ENCODE assay signal across 22 cellular contexts in the genomic region with DNA sequence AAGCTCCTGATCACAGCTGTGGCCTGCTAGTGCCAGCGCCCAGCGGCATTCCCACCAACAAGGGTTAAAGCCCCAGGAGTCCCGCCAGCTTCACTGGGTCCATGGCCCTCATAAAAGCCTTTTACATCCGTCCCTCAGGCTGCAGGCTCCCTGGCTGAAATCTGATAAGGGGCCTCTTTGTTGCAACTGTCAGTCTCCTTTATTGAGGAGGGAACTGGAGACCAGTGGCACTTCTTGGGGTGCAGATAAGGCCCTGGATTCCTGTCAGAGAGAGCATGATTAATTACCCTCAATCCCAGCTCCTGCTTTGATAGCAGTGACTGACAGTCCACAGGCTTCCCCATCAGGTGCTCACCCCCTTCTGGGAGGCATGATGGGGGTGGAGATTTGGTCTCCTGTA. TPM values are rescaled to one million over a fixed set of nuclear protein-coding genes. Genes with fewer than 3 reads are reported as not detected.
DNase-seq lines count a peak whose midpoint lies in the region; ATAC-seq and TF ChIP-seq lines count a peak whose summit lies in the region.
"Had no signal": no experiment of that assay in that cellular context is flagged by ENCODE, and none has a peak within 500 bp of the region (broad histone marks: within the 10 kb centered on the region; RNA-seq: fewer than 3 reads in every experiment).

No MANE protein-coding gene starts in this region.

- H3K9ac ChIP-seq in SK-N-SH (no peak overlapping the region), endodermal cell (ENCODE audit: extremely low read depth, low read length, poor library complexity, severe bottlenecking) (no peak overlapping the region)

- no peaks in the 10 kb centered on the region for H3K9me3 Mint-ChIP-seq in T-helper 1 cell treated with Interleukin-12 subunit alpha and Interleukin-12 subunit beta and Interleukin-4 antibody, amounts not matched to agents 30 μg/mL and 1 μg/mL, for 36 hours
- H3K9me3 Mint-ChIP-seq in endodermal cell: no peaks in the 10 kb centered on the region
- no peaks in the 10 kb centered on the region for H3K9me3 Mint-ChIP-seq in activated T-cell treated with anti-CD3 and anti-CD28 coated beads, Interleukin-2, amount 50 U/mL, for 4 hours
- H3K9me3 Mint-ChIP-seq: activated naive CD8-positive, alpha-beta T cell treated with anti-CD3 and anti-CD28 coated beads, Interleukin-2, amount 50 U/mL, for 24 hours; natural killer cell treated with Interleukin-12 subunit alpha and Interleukin-12 subunit beta and Interleukin-15 and Interleukin-18, amount 100 ng/mL, for 72 hours had no signal

- CTCF ChIA-PET in SK-N-SH (lab: Yijun Ruan, JAX): interaction anchor here (0.6 to 1.4 kb wide), 3 partner anchors 42 to 186 kb away, joined by 3 read pairs; no protein-coding TSS in a partner anchor

- no peaks in the 10 kb centered on the region for H3K27me3 ChIP-seq in SK-N-SH (ENCODE audit: insufficient read depth)
- H3K27me3 ChIP-seq in endodermal cell (ENCODE audit: control insufficient read depth, insufficient read depth, low read length, poor library complexity, severe bottlenecking): no peaks in the 10 kb centered on the region
- H3K27me3 ChIP-seq: BLaER1 treated with 17β-estradiol and CSF1 and Interleukin-3, amounts not matched to agents 10 nM and 100 nM; foreskin keratinocyte; right atrium auricular region; transverse colon had no signal

- H4K20me1 ChIP-seq in SK-N-SH (ENCODE audit: insufficient read depth): no peaks in the 10 kb centered on the region

- H3K9me3 ChIP-seq in SK-N-SH: no peaks in the 10 kb centered on the region
- H3K9me3 ChIP-seq in endodermal cell (ENCODE audit: control insufficient read depth, low read length): no peaks in the 10 kb centered on the region
- H3K9me3 ChIP-seq: BLaER1 treated with 17β-estradiol and CSF1 and Interleukin-3, amounts not matched to agents 10 nM and 100 nM; right atrium auricular region; transverse colon had no signal

- H3K4me2 ChIP-seq in SK-N-SH: no peak overlapping the region
- H3K4me2 ChIP-seq: BLaER1 treated with 17β-estradiol and CSF1 and Interleukin-3, amounts not matched to agents 10 nM and 100 nM had no signal

- TF ChIP-seq CTCF in SK-N-SH (IDR thresholded peaks at IDR 0.05) (no peak), endodermal cell (conservative IDR thresholded peaks at IDR 0.05) (no peak)

- peaks cover 0 to 6% of the 10 kb centered on the region in 2 experiments for H3K36me3 ChIP-seq in SK-N-SH (replicated peaks in 1 of 2; ENCODE audit: control insufficient read depth in 1 of 2, insufficient read depth in 2 of 2, low read length in 1 of 2)
- peaks cover 82% of the 10 kb centered on the region for H3K36me3 ChIP-seq in endodermal cell (ENCODE audit: control insufficient read depth, insufficient read depth, low read length)
- H3K36me3 ChIP-seq: transverse colon had no signal

- H3K4me3 Mint-ChIP-seq in T-helper 1 cell treated with Interleukin-12 subunit alpha and Interleukin-12 subunit beta and Interleukin-4 antibody, amounts not matched to agents 30 μg/mL and 1 μg/mL, for 36 hours: no peak overlapping the region
- H3K4me3 Mint-ChIP-seq in endodermal cell: no peak overlapping the region
- H3K4me3 Mint-ChIP-seq in activated T-cell treated with anti-CD3 and anti-CD28 coated beads, Interleukin-2, amount 50 U/mL, for 4 hours: no peak overlapping the region
- H3K4me3 Mint-ChIP-seq: activated naive CD8-positive, alpha-beta T cell treated with anti-CD3 and anti-CD28 coated beads, Interleukin-2, amount 50 U/mL, for 24 hours; natural killer cell treated with Interleukin-12 subunit alpha and Interleukin-12 subunit beta and Interleukin-15 and Interleukin-18, amount 100 ng/mL, for 72 hours had no signal

- TF ChIP-seq RAD21 in SK-N-SH (IDR thresholded peaks at IDR 0.05; ENCODE audit: low read length): no peak

- ATAC-seq in GM21619 (IDR thresholded peaks at IDR 0.05; ENCODE audit: unreplicated experiment): no peak
- ATAC-seq in activated T-cell treated with anti-CD3 and anti-CD28 coated beads, Interleukin-2, amount 50 U/mL, for 4 hours: no peak
- ATAC-seq: activated naive CD8-positive, alpha-beta T cell treated with anti-CD3 and anti-CD28 coated beads, Interleukin-2, amount 50 U/mL, for 24 hours; foreskin keratinocyte; natural killer cell treated with Interleukin-12 subunit alpha and Interleukin-12 subunit beta and Interleukin-15 and Interleukin-18, amount 100 ng/mL, for 72 hours had no signal

- H3K4me1 ChIP-seq in SK-N-SH (ENCODE audit: control insufficient read depth in 1 of 2, insufficient read depth in 2 of 2, low read depth in 1 of 2, low read length in 1 of 2) (peaks cover 4 to 33% of the 10 kb centered on the region in 2 experiments; a peak in 3 of 4 replicates), endodermal cell (ENCODE audit: control insufficient read depth, insufficient read depth, low read length) (no peaks in the 10 kb centered on the region)
- H3K4me1 ChIP-seq: transverse colon had no signal

- DNase-seq in T-helper 1 cell: no peak
- peak; percentile 89 for DNase-seq in SK-N-SH
- no peak for DNase-seq in endodermal cell
- DNase-seq in pons (ENCODE audit: low spot score): peak; percentile 83
- DNase-seq in stimulated activated CD4-positive, alpha-beta T cell treated with anti-CD3 and anti-CD28 coated beads, Interleukin-4, amount 100 ng/mL, for 24 hours: no peak
- DNase-seq in activated T-cell treated with anti-CD3 and anti-CD28 coated beads, Interleukin-2, amount 50 U/mL, for 4 hours: no peak
- DNase-seq: activated CD8-positive, alpha-beta memory T cell treated with anti-CD3 and anti-CD28 coated beads, Interleukin-2, amount 50 U/mL, for 4 hours; activated naive CD8-positive, alpha-beta T cell treated with anti-CD3 and anti-CD28 coated beads, Interleukin-2, amount 50 U/mL, for 24 hours; central memory CD4-positive, alpha-beta T cell; foreskin keratinocyte; KBM-7; NCI-H1092 treated with DMSO at 0.1 percent for 48 hours; NCI-H226; Right ventricle myocardium superior; transverse colon had no signal

- H3K9me2 ChIP-seq in SK-N-SH: no peaks in the 10 kb centered on the region

- H3K4me1 Mint-ChIP-seq in T-helper 1 cell treated with Interleukin-12 subunit alpha and Interleukin-12 subunit beta and Interleukin-4 antibody, amounts not matched to agents 30 μg/mL and 1 μg/mL, for 36 hours (ENCODE audit: low read depth): peaks cover 9% of the 10 kb centered on the region
- H3K4me1 Mint-ChIP-seq in endodermal cell: peaks cover 7% of the 10 kb centered on the region
- H3K4me1 Mint-ChIP-seq in activated T-cell treated with anti-CD3 and anti-CD28 coated beads, Interleukin-2, amount 50 U/mL, for 4 hours (ENCODE audit: low read depth): no peaks in the 10 kb centered on the region
- H3K4me1 Mint-ChIP-seq: activated naive CD8-positive, alpha-beta T cell treated with anti-CD3 and anti-CD28 coated beads, Interleukin-2, amount 50 U/mL, for 24 hours had no signal

- no peaks in the 10 kb centered on the region for H3F3A ChIP-seq in SK-N-SH (replicated peaks; ENCODE audit: insufficient read depth)

- H2AFZ ChIP-seq in SK-N-SH (ENCODE audit: low read depth): no peak overlapping the region

- H3K27ac ChIP-seq in SK-N-SH (ENCODE audit: low read depth in 2 of 2, low read length in 1 of 2) (peak overlapping the region in 1 of 2 experiments; percentile 87; a peak in 2 of 4 replicates), endodermal cell (ENCODE audit: low read depth, low read length) (peak overlapping the region; percentile 89)
- H3K27ac ChIP-seq: 22Rv1; BLaER1 treated with 17β-estradiol and CSF1 and Interleukin-3, amounts not matched to agents 10 nM and 100 nM; foreskin keratinocyte; right atrium auricular region; transverse colon had no signal

- no peaks in the 10 kb centered on the region for H3K79me2 ChIP-seq in SK-N-SH (ENCODE audit: insufficient read depth)

- TF ChIP-seq EP300 in SK-N-SH (IDR thresholded peaks at IDR 0.05; ENCODE audit: borderline replicate concordance in 1 of 2, low read depth in 1 of 2, low read length in 1 of 2): peak in 1 of 2 experiments; percentile 79; a peak in 2 of 4 replicates

- H3K4me3 ChIP-seq in SK-N-SH (ENCODE audit: low read depth in 2 of 2, low read length in 1 of 2): no peak overlapping the region
- no peak overlapping the region for H3K4me3 ChIP-seq in endodermal cell (ENCODE audit: low read length)
- H3K4me3 ChIP-seq: BLaER1 treated with 17β-estradiol and CSF1 and Interleukin-3, amounts not matched to agents 10 nM and 100 nM; lung; right atrium auricular region; transverse colon had no signal

- 92% methylated on average over 2 of the region's 4 CpGs for WGBS in SK-N-SH (ENCODE audit: low lambda C conversion rate)
- 62 to 86% methylated on average over 2 to 4 of the region's 4 CpGs for WGBS in endodermal cell (ENCODE audit: insufficient coverage in 1 of 2, insufficient read length in 1 of 2), 2 experiments

- H3K36me3 Mint-ChIP-seq in T-helper 1 cell treated with Interleukin-12 subunit alpha and Interleukin-12 subunit beta and Interleukin-4 antibody, amounts not matched to agents 30 μg/mL and 1 μg/mL, for 36 hours (ENCODE audit: low read depth): peaks cover 22% of the 10 kb centered on the region
- peaks cover 70% of the 10 kb centered on the region for H3K36me3 Mint-ChIP-seq in endodermal cell (ENCODE audit: low read depth)
- peaks cover 3% of the 10 kb centered on the region for H3K36me3 Mint-ChIP-seq in activated T-cell treated with anti-CD3 and anti-CD28 coated beads, Interleukin-2, amount 50 U/mL, for 4 hours (ENCODE audit: insufficient read depth)

- peak overlapping the region; percentile 6 for H3K27ac Mint-ChIP-seq in T-helper 1 cell treated with Interleukin-12 subunit alpha and Interleukin-12 subunit beta and Interleukin-4 antibody, amounts not matched to agents 30 μg/mL and 1 μg/mL, for 36 hours
- H3K27ac Mint-ChIP-seq in endodermal cell: peak overlapping the region; percentile 44
- H3K27ac Mint-ChIP-seq: activated naive CD8-positive, alpha-beta T cell treated with anti-CD3 and anti-CD28 coated beads, Interleukin-2, amount 50 U/mL, for 24 hours had no signal

- H3K27me3 Mint-ChIP-seq in T-helper 1 cell treated with Interleukin-12 subunit alpha and Interleukin-12 subunit beta and Interleukin-4 antibody, amounts not matched to agents 30 μg/mL and 1 μg/mL, for 36 hours (ENCODE audit: low read depth): no peaks in the 10 kb centered on the region
- no peaks in the 10 kb centered on the region for H3K27me3 Mint-ChIP-seq in endodermal cell (ENCODE audit: insufficient read depth)
- no peaks in the 10 kb centered on the region for H3K27me3 Mint-ChIP-seq in activated T-cell treated with anti-CD3 and anti-CD28 coated beads, Interleukin-2, amount 50 U/mL, for 4 hours (ENCODE audit: low read depth)
- H3K27me3 Mint-ChIP-seq: activated naive CD8-positive, alpha-beta T cell treated with anti-CD3 and anti-CD28 coated beads, Interleukin-2, amount 50 U/mL, for 24 hours; natural killer cell treated with Interleukin-12 subunit alpha and Interleukin-12 subunit beta and Interleukin-15 and Interleukin-18, amount 100 ng/mL, for 72 hours had no signal

- POLR2A ChIA-PET in SK-N-SH (lab: Yijun Ruan, JAX): interaction anchor here (1.0 to 2.1 kb wide), 3 partner anchors 10 to 39 kb away, joined by 3 to 10 read pairs (median 3); no protein-coding TSS in a partner anchor

RNA-seq across cellular contexts. Expression of a gene that starts 30.9 kb away (rescaled TPM):
- polyA plus RNA-seq in SK-N-SH (2012; rRNA removed): 67.7 and 72.4 TPM in 2 replicates
- polyA plus RNA-seq in SK-N-SH (2012; cell fraction: cytosol; rRNA removed): 32.3 and 44.4 TPM in 2 replicates
- 210 and 306 TPM in 2 replicates for polyA plus RNA-seq in SK-N-SH (2012; cell fraction: nucleus; rRNA removed)
- total RNA-seq in endodermal cell: 10 to 100 TPM; 53.4 to 67.3 TPM
- 67.7 TPM for polyA plus RNA-seq in endodermal cell (2013, experiment 1 of 2)
- 60.9 TPM for polyA plus RNA-seq in endodermal cell (2013, experiment 2 of 2)
- 10 to 100 TPM; 74.0 to 78.2 (median 74.8) TPM for total RNA-seq in activated T-cell treated with anti-CD3 and anti-CD28 coated beads, Interleukin-2, amount 50 U/mL, for 4 hours

RNA-seq across cellular contexts. Expression of a gene that starts 43.8 kb away (rescaled TPM):
- polyA plus RNA-seq in SK-N-SH (2012; rRNA removed): 3.0 and 3.7 TPM in 2 replicates
- polyA plus RNA-seq in SK-N-SH (2012; cell fraction: cytosol; rRNA removed): 1.1 and 1.5 TPM in 2 replicates
- polyA plus RNA-seq in SK-N-SH (2012; cell fraction: nucleus; rRNA removed): 15.7 and 17.1 TPM in 2 replicates
- total RNA-seq in endodermal cell: 10 to 100 TPM; 98.1 to 99.4 TPM
- polyA plus RNA-seq in endodermal cell (2013, experiment 1 of 2): 62.4 TPM
- polyA plus RNA-seq in endodermal cell (2013, experiment 2 of 2): 60.7 TPM
- total RNA-seq in activated T-cell treated with anti-CD3 and anti-CD28 coated beads, Interleukin-2, amount 50 U/mL, for 4 hours: 10 to 100 TPM; 15.4 to 23.0 (median 21.8) TPM

Comparison
In these comparisons a context has a peak if more than half of its experiments do, and no peak if none do; other contexts are left out.
1. DNase-seq: peak in SK-N-SH (single experiment) and pons (single experiment); none in T-helper 1 cell (0 of 5), endodermal cell (single experiment), stimulated activated CD4-positive, alpha-beta T cell treated with anti-CD3 and anti-CD28 coated beads, Interleukin-4, amount 100 ng/mL, for 24 hours (single experiment) and activated T-cell treated with anti-CD3 and anti-CD28 coated beads, Interleukin-2, amount 50 U/mL, for 4 hours (single experiment).
2. RNA of a gene that starts 43.8 kb away (total RNA-seq): 98.1 to 99.4 TPM in endodermal cell; 15.4 to 23.0 TPM in activated T-cell treated with anti-CD3 and anti-CD28 coated beads, Interleukin-2, amount 50 U/mL, for 4 hours; every median in the first group is over 4 times any median in the second.